Comparison of ENCODE assay signal across 7 cellular contexts in genomic region chr10:86756511-86757109, GRCh38. TPM values are rescaled to one million over a fixed set of nuclear protein-coding genes. Genes with fewer than 3 reads are reported as not detected.
A peak's percentile ranks its signal among the peaks of the same experiment; 100 is the strongest.
DNase-seq lines count a peak whose midpoint lies in the region; ATAC-seq, FAIRE-seq and TF ChIP-seq lines count a peak whose summit lies in the region.

Gene BMPR1A, plus strand, starts transcription at chr10:86756619. Its CDS starts 119,400 bp downstream, at chr10:86876019.

- POLR2A ChIA-PET in K562 (lab: Yijun Ruan, JAX) = interaction anchor here (0.7 to 5.8 kb wide), 11 partner anchors 9 to 143 kb away, joined by 3 to 40 read pairs (median 4); no protein-coding TSS in a partner anchor

- H3K9me3 Mint-ChIP-seq in IgD-negative memory B cell = no peaks in the 10 kb centered on the region
- no peaks in the 10 kb centered on the region for H3K9me3 Mint-ChIP-seq in stimulated activated naive CD8-positive, alpha-beta T cell treated with anti-CD3 and anti-CD28 coated beads, Interleukin-15, Interleukin-2, amounts not matched to agents 100 ng/mL and 50 ng/mL, for 24 hours

- H3K4me3 ChIP-seq in K562 (peak within 1 kb of the TSS; percentile 82), kidney (ENCODE audit: low read length in 2 of 2) (peak within 1 kb of the TSS; percentile 74 to 78)

- peaks cover 34 to 48% (median 45%) of the 10 kb centered on the region in 3 donors for H3K4me1 Mint-ChIP-seq in IgD-negative memory B cell
- peaks cover 42% of the 10 kb centered on the region for H3K4me1 Mint-ChIP-seq in stimulated activated naive CD8-positive, alpha-beta T cell treated with anti-CD3 and anti-CD28 coated beads, Interleukin-15, Interleukin-2, amounts not matched to agents 100 ng/mL and 50 ng/mL, for 24 hours (ENCODE audit: low read depth)

- in situ Hi-C loops in K562 (cut with MboI) = no loop called here

- peaks cover 68% of the 10 kb centered on the region for H3K79me2 ChIP-seq in K562 (ENCODE audit: control insufficient read depth, insufficient read depth, low read length)

- H3K9me1 ChIP-seq in K562 (ENCODE audit: control insufficient read depth, insufficient read depth, low read length) = no peaks in the 10 kb centered on the region

- BruUV-seq in K562 (replicated peaks; lab: Mats Ljungman, UMichigan) = no TSS peak

- CTCF ChIA-PET in K562 (lab: Yijun Ruan, JAX; ENCODE audit: low intra/inter-chr PET ratio) = interaction anchor here (0.7 kb wide), 1 partner anchor 43 kb away, joined by 4 read pairs; no protein-coding TSS in a partner anchor

- H3K36me3 ChIP-seq in K562 (ENCODE audit: control insufficient read depth, insufficient read depth, low read length) = no peaks in the 10 kb centered on the region
- H3K36me3 ChIP-seq in kidney (ENCODE audit: control insufficient read depth in 1 of 2, insufficient read depth in 2 of 2, low read length in 2 of 2) = no peaks in the 10 kb centered on the region

- H3K9me3 ChIP-seq in K562 (replicated peaks; ENCODE audit: control insufficient read depth, insufficient read depth, low read depth, low read length) (no peaks in the 10 kb centered on the region), kidney (ENCODE audit: control insufficient read depth in 1 of 2, low read length in 2 of 2) (no peaks in the 10 kb centered on the region)

- no CpG with 5 or more reads among the region's 85 CpGs for WGBS in K562 (ENCODE audit: insufficient coverage, low coverage, missing lambda C conversion rate)

- TF ChIP-seq POLR2A in GM12892 (IDR thresholded peaks at IDR 0.05; ENCODE audit: low read depth, low read length) (no peak), K562 (conservative IDR thresholded peaks at IDR 0.05) (no peak)

- no peak for FAIRE-seq in GM12892 (lab: Jason Lieb, UNC)
- no peak for FAIRE-seq in K562 (lab: Jason Lieb, UNC)
- FAIRE-seq in kidney (lab: Jason Lieb, UNC) = no peak

- TF ChIP-seq RAD21 in K562 (CRISPR knock-in tag; conservative IDR thresholded peaks at IDR 0.05 in 1 of 2, IDR thresholded peaks at IDR 0.05 in 1 of 2) = no peak

- TF ChIP-seq EP300 in K562 (IDR thresholded peaks at IDR 0.05; ENCODE audit: low read length) = no peak

- DNase-seq in GM12892 (ENCODE audit: insufficient read length) (peak; percentile 30), K562 (ENCODE audit: extremely low read depth in 1 of 4, low spot score in 3 of 4) (peak; percentile 21 to 93 (median 61)), kidney (no peak)
- DNase-seq in stimulated activated CD4-positive, alpha-beta T cell treated with anti-CD3 and anti-CD28 coated beads, Interleukin-15, amount 100 ng/mL, for 24 hours = no peak

- peak within 1 kb of the TSS; percentile 78 for H3K4me2 ChIP-seq in K562 (ENCODE audit: insufficient read depth, low read length)

- H3K9ac ChIP-seq in K562 (ENCODE audit: insufficient read depth in 1 of 2, low read depth in 2 of 2, low read length in 2 of 2) (peak within 1 kb of the TSS; percentile 94 to 99), kidney (ENCODE audit: low read length in 2 of 2) (peak within 1 kb of the TSS; percentile 71 to 86)

- H3K36me3 Mint-ChIP-seq in IgD-negative memory B cell = peaks cover 2% of the 10 kb centered on the region
- H3K36me3 Mint-ChIP-seq in stimulated activated naive CD8-positive, alpha-beta T cell treated with anti-CD3 and anti-CD28 coated beads, Interleukin-15, Interleukin-2, amounts not matched to agents 100 ng/mL and 50 ng/mL, for 24 hours (ENCODE audit: low read depth) = no peaks in the 10 kb centered on the region

- H3K27me3 ChIP-seq in K562 (ENCODE audit: control insufficient read depth in 2 of 2, insufficient read depth in 2 of 2, low read length in 2 of 2) = no peaks in the 10 kb centered on the region

- ATAC-seq in GM21619 (IDR thresholded peaks at IDR 0.05; ENCODE audit: unreplicated experiment) (peak; percentile 30), K562 (peak; percentile 55)

- no peaks in the 10 kb centered on the region for H4K20me1 ChIP-seq in K562 (replicated peaks; ENCODE audit: control insufficient read depth, insufficient read depth, low read length)

- intact Hi-C loops in K562 (cut with micrococcal nuclease) = loop anchor here (5.0 kb wide), 1 partner anchor 41 kb away; no protein-coding TSS in a partner anchor
- intact Hi-C loops in kidney (cut with DNase I) = no loop called here

- H3K4me3 Mint-ChIP-seq in IgD-negative memory B cell = peak within 1 kb of the TSS; percentile 86 to 100 (median 94)
- H3K4me3 Mint-ChIP-seq in stimulated activated naive CD8-positive, alpha-beta T cell treated with anti-CD3 and anti-CD28 coated beads, Interleukin-15, Interleukin-2, amounts not matched to agents 100 ng/mL and 50 ng/mL, for 24 hours = peak within 1 kb of the TSS; percentile 89

- H2AFZ ChIP-seq in K562 (ENCODE audit: low read depth, low read length) = peak within 1 kb of the TSS; percentile 74

- peaks cover 12% of the 10 kb centered on the region for H3K27me3 Mint-ChIP-seq in IgD-negative memory B cell
- peaks cover 37% of the 10 kb centered on the region for H3K27me3 Mint-ChIP-seq in stimulated activated naive CD8-positive, alpha-beta T cell treated with anti-CD3 and anti-CD28 coated beads, Interleukin-15, Interleukin-2, amounts not matched to agents 100 ng/mL and 50 ng/mL, for 24 hours

- H3K4me1 ChIP-seq in K562 (replicated peaks in 1 of 2; ENCODE audit: control insufficient read depth in 2 of 2, insufficient read depth in 2 of 2, low read length in 2 of 2) (peaks cover 34 to 36% of the 10 kb centered on the region in 2 experiments), kidney (ENCODE audit: control insufficient read depth in 1 of 2, insufficient read depth in 1 of 2, low read depth in 1 of 2, low read length in 2 of 2) (peaks cover 9 to 12% of the 10 kb centered on the region in 2 donors)

- peak within 1 kb of the TSS; percentile 80 to 96 (median 91) for H3K27ac Mint-ChIP-seq in IgD-negative memory B cell
- H3K27ac Mint-ChIP-seq in stimulated activated naive CD8-positive, alpha-beta T cell treated with anti-CD3 and anti-CD28 coated beads, Interleukin-15, Interleukin-2, amounts not matched to agents 100 ng/mL and 50 ng/mL, for 24 hours = peak within 1 kb of the TSS; percentile 85

- peak within 1 kb of the TSS; percentile 90 for H3K27ac ChIP-seq in K562 (ENCODE audit: extremely low read depth, low read depth, low read length)
- H3K27ac ChIP-seq in kidney (ENCODE audit: low read depth in 2 of 2, low read length in 2 of 2) = peak within 1 kb of the TSS; percentile 90 to 94

- no peak for TF ChIP-seq CTCF in K562 (IDR thresholded peaks at IDR 0.05 in 2 of 3, conservative IDR thresholded peaks at IDR 0.05 in 1 of 3; ENCODE audit: insufficient read depth in 2 of 3, low read depth in 1 of 3, low read length in 3 of 3)
- TF ChIP-seq CTCF in kidney (IDR thresholded peaks at IDR 0.05; ENCODE audit: borderline replicate concordance, extremely low read depth, insufficient read depth) = no peak

TF ChIP-seq in K562, 482 proteins besides CTCF, POLR2A, EP300 and RAD21 (continues in another document):
- TF ChIP-seq, protein P1, sequence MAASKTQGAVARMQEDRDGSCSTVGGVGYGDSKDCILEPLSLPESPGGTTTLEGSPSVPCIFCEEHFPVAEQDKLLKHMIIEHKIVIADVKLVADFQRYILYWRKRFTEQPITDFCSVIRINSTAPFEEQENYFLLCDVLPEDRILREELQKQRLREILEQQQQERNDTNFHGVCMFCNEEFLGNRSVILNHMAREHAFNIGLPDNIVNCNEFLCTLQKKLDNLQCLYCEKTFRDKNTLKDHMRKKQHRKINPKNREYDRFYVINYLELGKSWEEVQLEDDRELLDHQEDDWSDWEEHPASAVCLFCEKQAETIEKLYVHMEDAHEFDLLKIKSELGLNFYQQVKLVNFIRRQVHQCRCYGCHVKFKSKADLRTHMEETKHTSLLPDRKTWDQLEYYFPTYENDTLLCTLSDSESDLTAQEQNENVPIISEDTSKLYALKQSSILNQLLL (CRISPR knock-in tag; IDR thresholded peaks at IDR 0.05; ENCODE audit: borderline replicate concordance) = no peak
- no peak for TF ChIP-seq MYBL2 (IDR thresholded peaks at IDR 0.05; ENCODE audit: low read depth)
- TF ChIP-seq MYBL2 (CRISPR knock-in tag; IDR thresholded peaks at IDR 0.05; ENCODE audit: borderline replicate concordance) = no peak
- peak in 1 of 2 experiments; percentile 79; a peak in 2 of 4 replicates for TF ChIP-seq RCOR1 (IDR thresholded peaks at IDR 0.05; ENCODE audit: borderline replicate concordance in 1 of 2, low read depth in 2 of 2, low read length in 2 of 2)
- TF ChIP-seq CREB3 (tag; conservative IDR thresholded peaks at IDR 0.05; ENCODE audit: low read depth) = no peak
- TF ChIP-seq CAMTA2 (CRISPR knock-in tag; conservative IDR thresholded peaks at IDR 0.05) = no peak

RNA-seq across cellular contexts. Expression of gene BMPR1A, which starts in this region (rescaled TPM):
- 9.0 TPM for polyA plus RNA-seq in GM12892 (2012; ENCODE audit: missing spikeins)
- polyA plus RNA-seq in IgD-negative memory B cell (5.0 TPM), K562 (2011; rRNA removed) (8.6 and 9.7 TPM in 2 replicates), K562 (2014; fragmentation: Illumina TruSeq; extraction: Trizol) (8.9 and 9.1 TPM in 2 replicates), K562 (2014; fragmentation: Nextera tagmentation; extraction: Ambion mirVana) (1 to 10 TPM; 1.6 to 1.9 TPM), K562 (2014; rRNA removed) (5.8 and 7.4 TPM in 2 replicates), kidney (ENCODE audit: insufficient read depth, low read depth, low replicate concordance) (7.9 TPM)
- total RNA-seq in K562 (2011; cell fraction: chromatin; rRNA removed; ENCODE audit: low replicate concordance) = 13.1 and 30.9 TPM in 2 replicates
- 5.5 and 9.3 TPM in 2 replicates for total RNA-seq in K562 (2011; cell fraction: nucleolus; rRNA removed)
- 16.1 and 21.3 TPM in 2 replicates for total RNA-seq in K562 (2011; cell fraction: nucleoplasm; rRNA removed)
- total RNA-seq in K562 (2014; rRNA removed) (6.8 and 7.0 TPM in 2 replicates), K562 (2014; rRNA removed; fragmentation: Illumina TruSeq; extraction: Trizol) (15.3 and 20.0 TPM in 2 replicates), K562 (2015; rRNA removed; fragmentation: Illumina TruSeq; extraction: Trizol) (16.7 and 17.5 TPM in 2 replicates), K562 (2021) (14.2 and 15.6 TPM in 2 replicates), kidney (37.4 TPM)
- polyA plus RNA-seq in K562 (2011; cell fraction: cytosol; rRNA removed) = 2.1 and 4.3 TPM in 2 replicates
- polyA plus RNA-seq in K562 (2011; cell fraction: nucleus; rRNA removed) = 3.5 and 5.3 TPM in 2 replicates
- polyA plus RNA-seq in K562 (2012) = 7.6 and 7.8 TPM in 2 replicates
- 34.1 and 45.2 TPM in 2 replicates for polyA minus RNA-seq in K562 (2011; rRNA and poly(A)+ RNA removed)
- 7.3 and 9.7 TPM in 2 replicates for polyA minus RNA-seq in K562 (2011; cell fraction: cytosol; rRNA and poly(A)+ RNA removed)
- polyA minus RNA-seq in K562 (2011; cell fraction: nucleus; rRNA and poly(A)+ RNA removed) = 3.6 and 10.4 TPM in 2 replicates

Comparison
In these comparisons a context has a peak if more than half of its experiments do, and no peak if none do; other contexts are left out.
1. DNase-seq: peak in GM12892 (single experiment) and K562 (4 of 4); none in kidney (single experiment) and stimulated activated CD4-positive, alpha-beta T cell treated with anti-CD3 and anti-CD28 coated beads, Interleukin-15, amount 100 ng/mL, for 24 hours (single experiment).